8 cellular contexts compared by ENCODE assay signal in genomic region chr7:85750454-85750949, GRCh38.
A peak's percentile ranks its signal among the peaks of the same experiment; 100 is the strongest.
DNase-seq lines count a peak whose midpoint lies in the region; ATAC-seq, FAIRE-seq and TF ChIP-seq lines count a peak whose summit lies in the region.

No MANE protein-coding gene starts in this region.

- no peaks in the 10 kb centered on the region for H3K36me3 ChIP-seq in kidney (ENCODE audit: control insufficient read depth in 1 of 2, insufficient read depth in 2 of 2, low read length in 2 of 2)

- H3K27ac ChIP-seq in kidney (ENCODE audit: low read depth in 2 of 2, low read length in 2 of 2) = no peak overlapping the region

- ATAC-seq in HG02763 (IDR thresholded peaks at IDR 0.05; ENCODE audit: unreplicated experiment) = peak; percentile 85

- intact Hi-C loops in kidney (cut with DNase I) = no loop called here

- H3K4me1 ChIP-seq in kidney (ENCODE audit: control insufficient read depth in 1 of 2, insufficient read depth in 1 of 2, low read depth in 1 of 2, low read length in 2 of 2) = no peaks in the 10 kb centered on the region

- peaks cover 5 to 8% of the 10 kb centered on the region in 2 donors for H3K9me3 ChIP-seq in kidney (ENCODE audit: control insufficient read depth in 1 of 2, low read length in 2 of 2)

- no peak overlapping the region for H3K9ac ChIP-seq in kidney (ENCODE audit: low read length in 2 of 2)

- no peak overlapping the region for H3K4me3 ChIP-seq in kidney (ENCODE audit: low read length in 2 of 2)

- peak; percentile 59 for TF ChIP-seq CTCF in kidney (IDR thresholded peaks at IDR 0.05; ENCODE audit: borderline replicate concordance, extremely low read depth, insufficient read depth)

- no peak for FAIRE-seq in GM18507 (lab: Jason Lieb, UNC)
- no peak for FAIRE-seq in kidney (lab: Jason Lieb, UNC)

- peak; percentile 34 for DNase-seq in COLO829 (ENCODE audit: low spot score)
- peak; percentile 8 for DNase-seq in GM18507 (ENCODE audit: extremely low spot score, insufficient read length, low read depth)
- peak; percentile 30 for DNase-seq in NCI-H1092 (lab: John Stamatoyannopoulos, UW)
- DNase-seq in amniotic epithelial cell (ENCODE audit: low read depth) = peak; percentile 35
- no peak for DNase-seq in kidney
- DNase-seq in cerebellum (ENCODE audit: low spot score) = no peak
- no peak for DNase-seq in NCI-H526 treated with DMSO at 0.1 percent for 48 hours (lab: John Stamatoyannopoulos, UW)

Comparison
In these comparisons a context has a peak if more than half of its experiments do, and no peak if none do; other contexts are left out.
1. DNase-seq: peak in COLO829 (single experiment), GM18507 (single experiment), NCI-H1092 (single experiment) and amniotic epithelial cell (single experiment); none in kidney (single experiment), cerebellum (single experiment) and NCI-H526 treated with DMSO at 0.1 percent for 48 hours (single experiment).